ENCODE assay signal across 1 cellular context in genomic region chr2:150109912-150110311, GRCh38.
TF ChIP-seq lines count a peak whose summit lies in the region.

No MANE protein-coding gene starts in this region.

TF ChIP-seq in IMR-90, 13 proteins besides CTCF, POLR2A, EP300 and RAD21 (continued from another document):
- TF ChIP-seq USF2 (IDR thresholded peaks at IDR 0.05; ENCODE audit: low read depth, low read length) (no peak), BHLHE40 (IDR thresholded peaks at IDR 0.05; ENCODE audit: low read depth, low read length) (no peak), MXI1 (IDR thresholded peaks at IDR 0.05; ENCODE audit: borderline replicate concordance, low read depth, low read length) (no peak), MAZ (IDR thresholded peaks at IDR 0.05; ENCODE audit: borderline replicate concordance, low read depth, low read length) (no peak), CHD1 (IDR thresholded peaks at IDR 0.05; ENCODE audit: low read depth, low read length) (no peak), SMC3 (IDR thresholded peaks at IDR 0.05; ENCODE audit: low read depth, low read length) (no peak), NFE2L2 (IDR thresholded peaks at IDR 0.05; ENCODE audit: low read depth, low read length) (no peak), FOS (IDR thresholded peaks at IDR 0.05; ENCODE audit: low read depth, low read length) (no peak), RFX5 (IDR thresholded peaks at IDR 0.05; ENCODE audit: low read depth, low read length) (no peak), RCOR1 (IDR thresholded peaks at IDR 0.05; ENCODE audit: insufficient replicate concordance, low read length) (no peak), MAFK (IDR thresholded peaks at IDR 0.05; ENCODE audit: low read depth, low read length) (no peak)
